Comparison of ENCODE assay signal across 20 cellular contexts in genomic region chr6:23175391-23175790, GRCh38.
DNase-seq lines count a peak whose midpoint lies in the region; ATAC-seq and TF ChIP-seq lines count a peak whose summit lies in the region.
"Had no signal": no experiment of that assay in that cellular context is flagged by ENCODE, and none has a peak within 500 bp of the region (broad histone marks: within the 10 kb centered on the region; RNA-seq: fewer than 3 reads in every experiment).

No MANE protein-coding gene starts in this region.

- H3K4me1 ChIP-seq in adipocyte (ENCODE audit: control insufficient read depth, insufficient read depth, low read length) (peaks cover 26% of the 10 kb centered on the region), uterus (no peaks in the 10 kb centered on the region)

- H3K36me3 Mint-ChIP-seq in activated naive CD8-positive, alpha-beta T cell treated with anti-CD3 and anti-CD28 coated beads, Interleukin-2, amount 50 U/mL, for 24 hours (ENCODE audit: low read depth): no peaks in the 10 kb centered on the region
- no peaks in the 10 kb centered on the region for H3K36me3 Mint-ChIP-seq in activated naive CD8-positive, alpha-beta T cell treated with anti-CD3 and anti-CD28 coated beads for 36 hours
- peaks cover 9% of the 10 kb centered on the region for H3K36me3 Mint-ChIP-seq in WTC11

- no peak for ATAC-seq in activated naive CD8-positive, alpha-beta T cell treated with anti-CD3 and anti-CD28 coated beads, Interleukin-2, amount 50 U/mL, for 24 hours
- no peak for ATAC-seq in WTC11
- ATAC-seq: activated CD4-positive, CD25-positive, alpha-beta regulatory T cell treated with anti-CD3 and anti-CD28 coated beads, Interleukin-2, amount 50 U/mL, for 24 hours; body of pancreas; HepG2 had no signal

- H3K27me3 ChIP-seq in adipocyte (replicated peaks; ENCODE audit: control insufficient read depth, insufficient read depth, low read length) (no peaks in the 10 kb centered on the region), uterus (no peaks in the 10 kb centered on the region)
- H3K27me3 ChIP-seq: body of pancreas, dorsolateral prefrontal cortex, right atrium auricular region, SJCRH30 had no signal

- H3K9me3 ChIP-seq in adipocyte (ENCODE audit: control insufficient read depth, low read length) (peaks cover 5% of the 10 kb centered on the region), uterus (no peaks in the 10 kb centered on the region)
- H3K9me3 ChIP-seq: body of pancreas, right atrium auricular region, SJCRH30 had no signal

- H3K4me3 Mint-ChIP-seq in activated naive CD8-positive, alpha-beta T cell treated with anti-CD3 and anti-CD28 coated beads, Interleukin-2, amount 50 U/mL, for 24 hours: no peak overlapping the region
- H3K4me3 Mint-ChIP-seq in activated naive CD8-positive, alpha-beta T cell treated with anti-CD3 and anti-CD28 coated beads for 36 hours: no peak overlapping the region
- no peak overlapping the region for H3K4me3 Mint-ChIP-seq in WTC11
- H3K4me3 Mint-ChIP-seq: mesothelial cell of epicardium had no signal

- peak overlapping the region; percentile 66 for H3K27ac Mint-ChIP-seq in activated naive CD8-positive, alpha-beta T cell treated with anti-CD3 and anti-CD28 coated beads, Interleukin-2, amount 50 U/mL, for 24 hours
- H3K27ac Mint-ChIP-seq in activated naive CD8-positive, alpha-beta T cell treated with anti-CD3 and anti-CD28 coated beads for 36 hours: no peak overlapping the region
- no peak overlapping the region for H3K27ac Mint-ChIP-seq in WTC11
- H3K27ac Mint-ChIP-seq: mesothelial cell of epicardium had no signal

- no peaks in the 10 kb centered on the region for H3K27me3 Mint-ChIP-seq in activated naive CD8-positive, alpha-beta T cell treated with anti-CD3 and anti-CD28 coated beads, Interleukin-2, amount 50 U/mL, for 24 hours
- no peaks in the 10 kb centered on the region for H3K27me3 Mint-ChIP-seq in activated naive CD8-positive, alpha-beta T cell treated with anti-CD3 and anti-CD28 coated beads for 36 hours
- no peaks in the 10 kb centered on the region for H3K27me3 Mint-ChIP-seq in WTC11 (ENCODE audit: low read depth)

- POLR2A ChIA-PET in WTC11 (lab: Charles Lee): no interaction called here

- H3K36me3 ChIP-seq in adipocyte (ENCODE audit: control insufficient read depth, insufficient read depth, low read length, severe bottlenecking) (no peaks in the 10 kb centered on the region), uterus (no peaks in the 10 kb centered on the region)
- H3K36me3 ChIP-seq: right atrium auricular region, SJCRH30 had no signal

- DNase-seq in activated naive CD8-positive, alpha-beta T cell treated with anti-CD3 and anti-CD28 coated beads, Interleukin-2, amount 50 U/mL, for 24 hours: no peak
- DNase-seq in activated naive CD8-positive, alpha-beta T cell treated with anti-CD3 and anti-CD28 coated beads for 36 hours: no peak
- DNase-seq in adipocyte (ENCODE audit: low read depth) (peak; percentile 70), fibroblast of pulmonary artery (ENCODE audit: low read depth) (peak; percentile 51), uterus (no peak), WTC11 (ENCODE audit: low spot score) (no peak), AG08395 (ENCODE audit: low spot score) (no peak), NOMO-1 treated with DMSO at 0.1 percent for 48 hours (lab: John Stamatoyannopoulos, UW; ENCODE audit: unreplicated experiment) (no peak)
- DNase-seq: activated naive CD4-positive, alpha-beta T cell; AML-193; body of pancreas; dorsolateral prefrontal cortex; GDM1; MM.1S; NCI-H187 treated with DMSO at 0.1 percent for 48 hours; SJCRH30 had no signal

- CTCF ChIA-PET in WTC11 (lab: Charles Lee): no interaction called here

- H3K27ac ChIP-seq in uterus: peak overlapping the region; percentile 39 to 70
- H3K27ac ChIP-seq: body of pancreas, dorsolateral prefrontal cortex, right atrium auricular region, SJCRH30 had no signal

- peaks cover 13% of the 10 kb centered on the region for H3K9me3 Mint-ChIP-seq in activated naive CD8-positive, alpha-beta T cell treated with anti-CD3 and anti-CD28 coated beads, Interleukin-2, amount 50 U/mL, for 24 hours
- no peaks in the 10 kb centered on the region for H3K9me3 Mint-ChIP-seq in activated naive CD8-positive, alpha-beta T cell treated with anti-CD3 and anti-CD28 coated beads for 36 hours
- H3K9me3 Mint-ChIP-seq in WTC11: peaks cover 13% of the 10 kb centered on the region

- intact Hi-C loops in uterus (cut with DNase I; ENCODE audit: low total_unique reads): no loop called here

- TF ChIP-seq CTCF in fibroblast of pulmonary artery (IDR thresholded peaks at IDR 0.05; ENCODE audit: low read length, missing control alignments) (no peak), uterus (IDR thresholded peaks at IDR 0.05) (no peak), WTC11 (IDR thresholded peaks at IDR 0.05) (no peak)

- H3K9ac ChIP-seq in adipocyte (ENCODE audit: low read length): peak overlapping the region; percentile 24

- H3K4me3 ChIP-seq in adipocyte (ENCODE audit: low read length) (peak overlapping the region; percentile 64), fibroblast of pulmonary artery (replicated peaks; ENCODE audit: low read depth, low read length) (no peak overlapping the region), uterus (no peak overlapping the region)
- H3K4me3 ChIP-seq: body of pancreas, dorsolateral prefrontal cortex, right atrium auricular region, SJCRH30 had no signal

- H3K4me1 Mint-ChIP-seq in activated naive CD8-positive, alpha-beta T cell treated with anti-CD3 and anti-CD28 coated beads, Interleukin-2, amount 50 U/mL, for 24 hours: peaks cover 17% of the 10 kb centered on the region
- H3K4me1 Mint-ChIP-seq in activated naive CD8-positive, alpha-beta T cell treated with anti-CD3 and anti-CD28 coated beads for 36 hours: no peaks in the 10 kb centered on the region
- peaks cover 6% of the 10 kb centered on the region for H3K4me1 Mint-ChIP-seq in WTC11

- TF ChIP-seq POLR2A in uterus (IDR thresholded peaks at IDR 0.05): no peak

TF ChIP-seq in WTC11, 78 proteins besides CTCF, POLR2A, EP300 and RAD21 (continues in another document):
- TF ChIP-seq RELA (CRISPR knock-in tag; IDR thresholded peaks at IDR 0.05; ENCODE audit: borderline replicate concordance): no peak
- TF ChIP-seq FOXJ3 (CRISPR knock-in tag; IDR thresholded peaks at IDR 0.05; ENCODE audit: borderline replicate concordance): no peak
- no peak for TF ChIP-seq ZBTB43 (CRISPR knock-in tag; IDR thresholded peaks at IDR 0.05)
- no peak for TF ChIP-seq E2F1 (CRISPR knock-in tag; IDR thresholded peaks at IDR 0.05)
- no peak for TF ChIP-seq ZNF532 (CRISPR knock-in tag; IDR thresholded peaks at IDR 0.05; ENCODE audit: borderline replicate concordance)
- no peak for TF ChIP-seq GRHL2 (CRISPR knock-in tag; IDR thresholded peaks at IDR 0.05; ENCODE audit: insufficient replicate concordance, severe bottlenecking)
- no peak for TF ChIP-seq PRRX2 (CRISPR knock-in tag; IDR thresholded peaks at IDR 0.05)
- TF ChIP-seq MAX (CRISPR knock-in tag; IDR thresholded peaks at IDR 0.05): no peak
- TF ChIP-seq GTF2I (CRISPR knock-in tag; conservative IDR thresholded peaks at IDR 0.05): no peak

Comparison
In these comparisons a context has a peak if more than half of its experiments do, and no peak if none do; other contexts are left out.
1. DNase-seq: peak in adipocyte (single experiment) and fibroblast of pulmonary artery (single experiment); none in activated naive CD8-positive, alpha-beta T cell treated with anti-CD3 and anti-CD28 coated beads, Interleukin-2, amount 50 U/mL, for 24 hours (single experiment), activated naive CD8-positive, alpha-beta T cell treated with anti-CD3 and anti-CD28 coated beads for 36 hours (single experiment), uterus (0 of 2), WTC11 (single experiment), AG08395 (single experiment) and NOMO-1 treated with DMSO at 0.1 percent for 48 hours (single experiment).